ENCODE assay signal across 3 cellular contexts in genomic region chr5:835933-836612, GRCh38. TPM values are rescaled to one million over a fixed set of nuclear protein-coding genes. Genes with fewer than 3 reads are reported as not detected.
"Had no signal": no experiment of that assay in that cellular context is flagged by ENCODE, and none has a peak within 500 bp of the region (broad histone marks: within the 10 kb centered on the region; RNA-seq: fewer than 3 reads in every experiment).

No MANE protein-coding gene starts in this region.

RNA-seq across cellular contexts. Expression of gene ZDHHC11, which starts 14.7 kb away (rescaled TPM):
- polyA plus RNA-seq: immature natural killer cell had no signal

RNA-seq across cellular contexts. Expression of gene ZDHHC11B, which starts 51.5 kb away (rescaled TPM):
- total RNA-seq: activated naive CD4-positive, alpha-beta T cell treated with anti-CD3 and anti-CD28 coated beads for 36 hours had no signal
- polyA plus RNA-seq: fibroblast of lung, immature natural killer cell had no signal
